9 cellular contexts compared by ENCODE assay signal in the genomic region with DNA sequence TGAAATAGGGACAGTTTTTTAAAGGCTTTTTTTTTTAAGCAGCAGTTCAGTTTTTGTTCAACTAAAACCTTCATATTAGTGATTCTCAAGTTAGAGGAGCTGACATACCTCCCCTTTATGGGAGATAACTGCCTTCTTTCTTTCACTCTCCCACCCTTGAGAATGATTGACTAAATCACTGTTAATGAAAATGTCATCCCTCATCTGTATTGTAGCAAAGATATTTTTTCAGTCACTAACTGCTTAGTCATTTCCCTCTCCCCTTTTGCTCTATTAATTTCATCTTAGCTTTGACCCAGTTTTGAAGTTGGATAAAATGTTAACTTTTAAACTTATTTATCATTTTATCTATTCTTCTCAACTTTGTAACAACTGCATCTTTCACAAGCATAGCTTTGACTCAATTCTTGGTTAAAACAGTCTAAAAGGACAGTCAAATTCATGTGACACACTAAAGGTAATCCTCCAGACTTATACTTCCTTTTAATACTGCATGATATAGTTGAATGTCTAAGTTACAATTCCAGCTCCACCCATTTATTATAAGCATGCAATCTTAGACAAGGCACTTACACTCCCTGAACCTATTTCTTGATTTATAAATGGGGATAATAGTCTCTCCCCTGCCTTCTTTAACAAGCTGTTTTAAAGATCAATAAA. TPM values are rescaled to one million over a fixed set of nuclear protein-coding genes. Genes with fewer than 3 reads are reported as not detected.
DNase-seq lines count a peak whose midpoint lies in the region; ATAC-seq and TF ChIP-seq lines count a peak whose summit lies in the region.
"Had no signal": no experiment of that assay in that cellular context is flagged by ENCODE, and none has a peak within 500 bp of the region (broad histone marks: within the 10 kb centered on the region; RNA-seq: fewer than 3 reads in every experiment).

No MANE protein-coding gene starts in this region.

- CTCF ChIA-PET in activated CD4-positive, alpha-beta T cell treated with anti-CD3 and anti-CD28 coated beads for 36 hours (lab: Charles Lee): interaction anchor here (0.8 to 2.3 kb wide), 7 partner anchors 8 to 171 kb away, joined by 3 to 7 read pairs (median 4); no protein-coding TSS in a partner anchor

- no peaks in the 10 kb centered on the region for H3K27me3 Mint-ChIP-seq in activated CD4-positive, alpha-beta T cell treated with anti-CD3 and anti-CD28 coated beads for 36 hours
- H3K27me3 Mint-ChIP-seq in stimulated activated naive CD8-positive, alpha-beta T cell treated with anti-CD3 and anti-CD28 coated beads, Interleukin-15, amount 100 ng/mL, for 72 hours: no peaks in the 10 kb centered on the region

- no peak for DNase-seq in activated CD4-positive, alpha-beta T cell treated with anti-CD3 and anti-CD28 coated beads for 36 hours
- no peak for DNase-seq in activated CD4-positive, alpha-beta T cell treated with anti-CD3 and anti-CD28 coated beads, Interleukin-2, amount 50 U/mL, for 1 hour
- DNase-seq in RWPE2 (ENCODE audit: low spot score) (no peak), NCI-H1694 (lab: John Stamatoyannopoulos, UW) (no peak), DMS153 treated with DMSO at 0.1 percent for 48 hours (lab: John Stamatoyannopoulos, UW; ENCODE audit: unreplicated experiment) (no peak), ureter (ENCODE audit: low spot score) (no peak)
- no peak for DNase-seq in stimulated activated naive CD8-positive, alpha-beta T cell treated with anti-CD3 and anti-CD28 coated beads, Interleukin-15, amount 100 ng/mL, for 72 hours

- ATAC-seq in activated CD4-positive, alpha-beta T cell treated with anti-CD3 and anti-CD28 coated beads for 36 hours: peak; percentile 54
- ATAC-seq in RWPE2 (ENCODE audit: low read depth) (peak; percentile 60), esophagus mucosa (peak; percentile 67)
- peak; percentile 50 for ATAC-seq in stimulated activated naive CD8-positive, alpha-beta T cell treated with anti-CD3 and anti-CD28 coated beads, Interleukin-15, amount 100 ng/mL, for 72 hours

- no peaks in the 10 kb centered on the region for H3K9me3 Mint-ChIP-seq in activated CD4-positive, alpha-beta T cell treated with anti-CD3 and anti-CD28 coated beads for 36 hours (ENCODE audit: low read depth)
- H3K9me3 Mint-ChIP-seq in stimulated activated naive CD8-positive, alpha-beta T cell treated with anti-CD3 and anti-CD28 coated beads, Interleukin-15, amount 100 ng/mL, for 72 hours: no peaks in the 10 kb centered on the region

- peaks cover 25% of the 10 kb centered on the region for H3K36me3 Mint-ChIP-seq in activated CD4-positive, alpha-beta T cell treated with anti-CD3 and anti-CD28 coated beads for 36 hours (ENCODE audit: low read depth)

- peaks cover 35% of the 10 kb centered on the region for H3K36me3 ChIP-seq in RWPE2 (ENCODE audit: low read depth)

- TF ChIP-seq CTCF in RWPE2 (IDR thresholded peaks at IDR 0.05; ENCODE audit: poor library complexity, severe bottlenecking): no peak

- no peaks in the 10 kb centered on the region for H3K9me3 ChIP-seq in RWPE2 (ENCODE audit: severe bottlenecking)

- peaks cover 47% of the 10 kb centered on the region for H3K4me1 ChIP-seq in RWPE2 (ENCODE audit: insufficient read depth, poor library complexity, severe bottlenecking)

- peak overlapping the region; percentile 69 for H3K27ac ChIP-seq in RWPE2 (ENCODE audit: poor library complexity, severe bottlenecking)

- H3K4me3 ChIP-seq in RWPE2 (ENCODE audit: severe bottlenecking): no peak overlapping the region
- H3K4me3 ChIP-seq: skin epidermis had no signal

- peaks cover 55% of the 10 kb centered on the region for H3K4me1 Mint-ChIP-seq in activated CD4-positive, alpha-beta T cell treated with anti-CD3 and anti-CD28 coated beads for 36 hours
- peaks cover 61% of the 10 kb centered on the region for H3K4me1 Mint-ChIP-seq in stimulated activated naive CD8-positive, alpha-beta T cell treated with anti-CD3 and anti-CD28 coated beads, Interleukin-15, amount 100 ng/mL, for 72 hours

- H3K27me3 ChIP-seq in RWPE2 (ENCODE audit: insufficient read depth, poor library complexity, severe bottlenecking): no peaks in the 10 kb centered on the region

- intact Hi-C loops in activated CD4-positive, alpha-beta T cell treated with anti-CD3 and anti-CD28 coated beads for 36 hours (cut with DNase I, micrococcal nuclease): loop anchor here in 1 of 2 experiments (2.0 kb wide), 1 partner anchor 16 kb away; no protein-coding TSS in a partner anchor

- no peak overlapping the region for H3K4me3 Mint-ChIP-seq in activated CD4-positive, alpha-beta T cell treated with anti-CD3 and anti-CD28 coated beads for 36 hours
- peak overlapping the region in 1 of 2 donors; percentile 22 for H3K4me3 Mint-ChIP-seq in stimulated activated naive CD8-positive, alpha-beta T cell treated with anti-CD3 and anti-CD28 coated beads, Interleukin-15, amount 100 ng/mL, for 72 hours

- peak overlapping the region; percentile 65 for H3K27ac Mint-ChIP-seq in activated CD4-positive, alpha-beta T cell treated with anti-CD3 and anti-CD28 coated beads for 36 hours
- H3K27ac Mint-ChIP-seq in stimulated activated naive CD8-positive, alpha-beta T cell treated with anti-CD3 and anti-CD28 coated beads, Interleukin-15, amount 100 ng/mL, for 72 hours: peak overlapping the region; percentile 37 to 81

- POLR2A ChIA-PET in activated CD4-positive, alpha-beta T cell treated with anti-CD3 and anti-CD28 coated beads for 36 hours (lab: Charles Lee): interaction anchor here (0.5 kb wide), 1 partner anchor 15 kb away, joined by 3 read pairs; no protein-coding TSS in a partner anchor

RNA-seq across cellular contexts. Expression of gene CAPZA1, which starts 17.1 kb away (rescaled TPM):
- 100 to 1,000 TPM; 251 to 302 TPM for total RNA-seq in activated CD4-positive, alpha-beta T cell treated with anti-CD3 and anti-CD28 coated beads for 36 hours
- total RNA-seq in esophagus mucosa (142 TPM), ureter (146 TPM)

RNA-seq across cellular contexts. Expression of gene ST7L, which starts 17.8 kb away (rescaled TPM):
- 10 to 100 TPM; 10.0 to 10.6 TPM for total RNA-seq in activated CD4-positive, alpha-beta T cell treated with anti-CD3 and anti-CD28 coated beads for 36 hours
- total RNA-seq in esophagus mucosa (13.1 TPM), ureter (33.3 TPM)

RNA-seq across cellular contexts. Expression of gene MOV10, which starts 37.7 kb away (rescaled TPM):
- total RNA-seq in activated CD4-positive, alpha-beta T cell treated with anti-CD3 and anti-CD28 coated beads for 36 hours: 10 to 100 TPM; 80.3 to 87.5 TPM
- total RNA-seq in esophagus mucosa (50.2 TPM), ureter (92.3 TPM)
